Comparison of ENCODE assay signal across 28 cellular contexts in genomic region chr22:20159088-20159487, GRCh38. TPM values are rescaled to one million over a fixed set of nuclear protein-coding genes. Genes with fewer than 3 reads are reported as not detected.
DNase-seq lines count a peak whose midpoint lies in the region; ATAC-seq and TF ChIP-seq lines count a peak whose summit lies in the region.
"Had no signal": no experiment of that assay in that cellular context is flagged by ENCODE, and none has a peak within 500 bp of the region (broad histone marks: within the 10 kb centered on the region; RNA-seq: fewer than 3 reads in every experiment).

No MANE protein-coding gene starts in this region.

- no peaks in the 10 kb centered on the region for H4K20me1 ChIP-seq in GM23338 (replicated peaks; ENCODE audit: insufficient read depth)

- H3K9me3 Mint-ChIP-seq in GM23338 (peaks cover under 1% of the 10 kb centered on the region; the same call in 2 of the 3 replicates), brain (no peaks in the 10 kb centered on the region), neural crest cell (no peaks in the 10 kb centered on the region)
- H3K9me3 Mint-ChIP-seq in activated T-helper 1 cell treated with anti-CD3 and anti-CD28 coated beads, Interleukin-12 subunit alpha, Interleukin-12 subunit beta, Interleukin-2, Interleukin-4 antibody, amounts not matched to agents 30 ng/mL and 10 ng/mL and 1 ng/mL, durations not matched to agents 14 hours and 24 hours and 36 hours, result no peaks in the 10 kb centered on the region
- H3K9me3 Mint-ChIP-seq: activated naive CD8-positive, alpha-beta T cell treated with anti-CD3 and anti-CD28 coated beads, Interleukin-2, amount 10 ng/mL, durations not matched to agents 7 days and 5 days; CD4-positive, CD25-positive, alpha-beta regulatory T cell had no signal

- H3K4me1 ChIP-seq in GM23338 (ENCODE audit: insufficient read depth), result no peaks in the 10 kb centered on the region
- peaks cover 15% of the 10 kb centered on the region for H3K4me1 ChIP-seq in BE2C
- H3K4me1 ChIP-seq: foreskin keratinocyte, vagina had no signal

- H3K36me3 ChIP-seq in GM23338 (ENCODE audit: insufficient read depth) (no peaks in the 10 kb centered on the region), BE2C (no peaks in the 10 kb centered on the region)
- H3K36me3 ChIP-seq: MG63, neutrophil, vagina had no signal

- no peaks in the 10 kb centered on the region for H3K9me3 ChIP-seq in BE2C
- H3K9me3 ChIP-seq: MG63, neutrophil, vagina had no signal

- H3K36me3 Mint-ChIP-seq in GM23338 (ENCODE audit: low read depth) (no peaks in the 10 kb centered on the region), brain (no peaks in the 10 kb centered on the region), neural crest cell (ENCODE audit: low read depth) (no peaks in the 10 kb centered on the region)
- H3K36me3 Mint-ChIP-seq in activated T-helper 1 cell treated with anti-CD3 and anti-CD28 coated beads, Interleukin-12 subunit alpha, Interleukin-12 subunit beta, Interleukin-2, Interleukin-4 antibody, amounts not matched to agents 30 ng/mL and 10 ng/mL and 1 ng/mL, durations not matched to agents 14 hours and 24 hours and 36 hours (ENCODE audit: low read depth), result no peaks in the 10 kb centered on the region
- H3K36me3 Mint-ChIP-seq: activated naive CD8-positive, alpha-beta T cell treated with anti-CD3 and anti-CD28 coated beads, Interleukin-2, amount 10 ng/mL, durations not matched to agents 7 days and 5 days; CD4-positive, CD25-positive, alpha-beta regulatory T cell; stimulated activated naive B cell treated with anti-CD40 and anti-IgM and Interleukin-4, amounts not matched to agents 10 μg/mL and 1 μg/mL and 100 μg/mL, for 72 hours had no signal

- no peak overlapping the region for H3K4me2 ChIP-seq in GM23338

- H3K27me3 Mint-ChIP-seq in GM23338 (ENCODE audit: insufficient read depth, low read depth, poor library complexity), result peaks cover under 1% of the 10 kb centered on the region
- no peaks in the 10 kb centered on the region for H3K27me3 Mint-ChIP-seq in brain
- no peaks in the 10 kb centered on the region for H3K27me3 Mint-ChIP-seq in neural crest cell (ENCODE audit: low read depth)
- H3K27me3 Mint-ChIP-seq in activated T-helper 1 cell treated with anti-CD3 and anti-CD28 coated beads, Interleukin-12 subunit alpha, Interleukin-12 subunit beta, Interleukin-2, Interleukin-4 antibody, amounts not matched to agents 30 ng/mL and 10 ng/mL and 1 ng/mL, durations not matched to agents 14 hours and 24 hours and 36 hours (ENCODE audit: insufficient read depth), result peaks cover 4% of the 10 kb centered on the region
- H3K27me3 Mint-ChIP-seq: activated CD4-positive, alpha-beta T cell treated with anti-CD3 and anti-CD28 coated beads, Interleukin-2, amount 10 ng/mL, durations not matched to agents 24 days and 14 days had no signal

- no peak overlapping the region; the same call in 1 of the 2 replicates for H2AFZ ChIP-seq in GM23338

- intact Hi-C loops in activated T-helper 1 cell treated with anti-CD3 and anti-CD28 coated beads, Interleukin-12 subunit alpha, Interleukin-12 subunit beta, Interleukin-2, Interleukin-4 antibody, amounts not matched to agents 30 ng/mL and 10 ng/mL and 1 ng/mL, durations not matched to agents 14 hours and 24 hours and 36 hours (cut with micrococcal nuclease), result no loop called here

- H3K27ac Mint-ChIP-seq in GM23338 (no peak overlapping the region; the same call in 1 of the 2 replicates), brain (peak overlapping the region in 3 of 5 experiments; percentile 52 to 95 (median 77)), neural crest cell (ENCODE audit: unreplicated experiment) (no peak overlapping the region)
- no peak overlapping the region for H3K27ac Mint-ChIP-seq in activated T-helper 1 cell treated with anti-CD3 and anti-CD28 coated beads, Interleukin-12 subunit alpha, Interleukin-12 subunit beta, Interleukin-2, Interleukin-4 antibody, amounts not matched to agents 30 ng/mL and 10 ng/mL and 1 ng/mL, durations not matched to agents 14 hours and 24 hours and 36 hours
- H3K27ac Mint-ChIP-seq: activated CD4-positive, alpha-beta T cell treated with anti-CD3 and anti-CD28 coated beads, Interleukin-2, amount 10 ng/mL, durations not matched to agents 24 days and 14 days; activated naive CD8-positive, alpha-beta T cell treated with anti-CD3 and anti-CD28 coated beads, Interleukin-2, amount 10 ng/mL, durations not matched to agents 7 days and 5 days; activated T-helper 2 cell treated with anti-CD3 and anti-CD28 coated beads, Interferon-gamma antibody, Interleukin-2, Interleukin-4, amounts not matched to agents 10 μg/mL and 5 μg/mL and 100 μg/mL, durations not matched to agents 14 hours and 24 hours and 36 hours; stimulated activated naive B cell treated with anti-CD40 and anti-IgM and Interleukin-4, amounts not matched to agents 10 μg/mL and 1 μg/mL and 100 μg/mL, for 72 hours had no signal

- H3K4me3 Mint-ChIP-seq in GM23338, result no peak overlapping the region
- no peak overlapping the region for H3K4me3 Mint-ChIP-seq in brain
- H3K4me3 Mint-ChIP-seq in neural crest cell, result peak overlapping the region; percentile 56
- H3K4me3 Mint-ChIP-seq in activated T-helper 1 cell treated with anti-CD3 and anti-CD28 coated beads, Interleukin-12 subunit alpha, Interleukin-12 subunit beta, Interleukin-2, Interleukin-4 antibody, amounts not matched to agents 30 ng/mL and 10 ng/mL and 1 ng/mL, durations not matched to agents 14 hours and 24 hours and 36 hours, result no peak overlapping the region
- H3K4me3 Mint-ChIP-seq: activated CD4-positive, alpha-beta T cell treated with anti-CD3 and anti-CD28 coated beads, Interleukin-2, amount 10 ng/mL, durations not matched to agents 24 days and 14 days; activated naive CD8-positive, alpha-beta T cell treated with anti-CD3 and anti-CD28 coated beads, Interleukin-2, amount 10 ng/mL, durations not matched to agents 7 days and 5 days; stimulated activated naive B cell treated with anti-CD40 and anti-IgM and Interleukin-4, amounts not matched to agents 10 μg/mL and 1 μg/mL and 100 μg/mL, for 72 hours had no signal

- H3K4me3 ChIP-seq in GM23338, result no peak overlapping the region
- H3K4me3 ChIP-seq in BE2C (ENCODE audit: low read depth, low read length), result no peak overlapping the region
- H3K4me3 ChIP-seq: lung, MG63, skin epidermis, vagina had no signal

- H3K27ac ChIP-seq in GM23338 (ENCODE audit: low read depth), result no peak overlapping the region
- H3K27ac ChIP-seq: foreskin keratinocyte, neutrophil, skin epidermis, vagina had no signal

- DNase-seq in GM23338 (ENCODE audit: low spot score), result peak; percentile 67
- DNase-seq in NCI-H2227 (lab: John Stamatoyannopoulos, UW; ENCODE audit: unreplicated experiment), result peak; percentile 70
- no peak for DNase-seq in neural crest cell (ENCODE audit: low read depth, low spot score)
- DNase-seq in BE2C, result no peak
- no peak for DNase-seq in activated CD4-positive, alpha-beta T cell treated with anti-CD3 and anti-CD28 coated beads, Interleukin-2, amount 50 U/mL, for 4 hours
- DNase-seq in activated T-helper 1 cell treated with anti-CD3 and anti-CD28 coated beads, Interleukin-12 subunit alpha, Interleukin-12 subunit beta, Interleukin-2, Interleukin-4 antibody, amounts not matched to agents 30 ng/mL and 10 ng/mL and 1 ng/mL, durations not matched to agents 14 hours and 24 hours and 36 hours (ENCODE audit: low spot score), result no peak
- DNase-seq in activated naive CD4-positive, alpha-beta T cell (lab: John Stamatoyannopoulos, UW), result no peak
- DNase-seq: activated CD4-positive, alpha-beta T cell treated with anti-CD3 and anti-CD28 coated beads, Interleukin-2, amount 10 ng/mL, durations not matched to agents 24 days and 14 days; activated naive CD8-positive, alpha-beta T cell treated with anti-CD3 and anti-CD28 coated beads, Interleukin-2, amount 10 ng/mL, durations not matched to agents 7 days and 5 days; CD4-positive, CD25-positive, alpha-beta regulatory T cell; effector CD4-positive, alpha-beta T cell; foreskin keratinocyte; hypothalamus; MG63; NCI-H1436; NCI-H774; SHP77 treated with DMSO at 0.1 percent for 48 hours; stimulated activated CD4-positive, alpha-beta T cell treated with anti-CD3 and anti-CD28 coated beads, Interleukin-2, amount 100 ng/mL, for 24 hours; stimulated activated naive B cell treated with anti-CD40 and anti-IgM and Interleukin-4, amounts not matched to agents 10 μg/mL and 1 μg/mL and 100 μg/mL, for 72 hours had no signal

- no peaks in the 10 kb centered on the region for H3K79me2 ChIP-seq in GM23338 (replicated peaks; ENCODE audit: insufficient read depth)

- TF ChIP-seq CTCF in GM23338 (conservative IDR thresholded peaks at IDR 0.05; ENCODE audit: low read depth in 2 of 2) (no peak), brain (conservative IDR thresholded peaks at IDR 0.05) (no peak), neural crest cell (conservative IDR thresholded peaks at IDR 0.05) (no peak), BE2C (IDR thresholded peaks at IDR 0.05; ENCODE audit: low read depth, low read length) (no peak)

- no peaks in the 10 kb centered on the region for H3K9me2 ChIP-seq in GM23338 (ENCODE audit: insufficient read depth)

- no peaks in the 10 kb centered on the region for H3F3A ChIP-seq in GM23338 (replicated peaks; ENCODE audit: low read depth)

- H3K4me1 Mint-ChIP-seq in GM23338 (peaks cover 5% of the 10 kb centered on the region), brain (peaks cover 33% of the 10 kb centered on the region), neural crest cell (peaks cover 15% of the 10 kb centered on the region)
- H3K4me1 Mint-ChIP-seq in activated T-helper 1 cell treated with anti-CD3 and anti-CD28 coated beads, Interleukin-12 subunit alpha, Interleukin-12 subunit beta, Interleukin-2, Interleukin-4 antibody, amounts not matched to agents 30 ng/mL and 10 ng/mL and 1 ng/mL, durations not matched to agents 14 hours and 24 hours and 36 hours (ENCODE audit: low read depth), result no peaks in the 10 kb centered on the region
- H3K4me1 Mint-ChIP-seq: activated naive CD8-positive, alpha-beta T cell treated with anti-CD3 and anti-CD28 coated beads, Interleukin-2, amount 10 ng/mL, durations not matched to agents 7 days and 5 days had no signal

- peak; percentile 85 for ATAC-seq in GM23338
- ATAC-seq: foreskin keratinocyte; HepG2; stimulated activated naive B cell treated with anti-CD40 and anti-IgM and Interleukin-4, amounts not matched to agents 10 μg/mL and 1 μg/mL and 100 μg/mL, for 72 hours had no signal

- H3K27me3 ChIP-seq in GM23338 (ENCODE audit: insufficient read depth) (no peaks in the 10 kb centered on the region), BE2C (no peaks in the 10 kb centered on the region)
- H3K27me3 ChIP-seq: foreskin keratinocyte, MG63, vagina had no signal

RNA-seq across cellular contexts. Expression of gene CCDC188, which starts 8.2 kb away (rescaled TPM):
- not detected in 2 replicates for total RNA-seq in GM23338 (2014; rRNA removed; shearing (Covaris generic))
- not detected in 2 replicates for polyA plus RNA-seq in GM23338 (2016; fragmentation: Nextera tagmentation; extraction: Ambion mirVana)
- polyA plus RNA-seq in brain (ENCODE audit: insufficient read depth, low read depth, low replicate concordance), result 1.6 TPM
- total RNA-seq in neural crest cell, result 8.2 and 8.6 TPM in 2 replicates
- 24.1 TPM for polyA plus RNA-seq in BE2C (2012; ENCODE audit: insufficient read depth, insufficient read length, low read depth)
- 0.26 TPM in 1 of 2 replicates, not detected in the other for total RNA-seq in activated T-helper 1 cell treated with anti-CD3 and anti-CD28 coated beads, Interleukin-12 subunit alpha, Interleukin-12 subunit beta, Interleukin-2, Interleukin-4 antibody, amounts not matched to agents 30 ng/mL and 10 ng/mL and 1 ng/mL, durations not matched to agents 14 hours and 24 hours and 36 hours
- total RNA-seq: activated CD4-positive, alpha-beta T cell treated with anti-CD3 and anti-CD28 coated beads, Interleukin-2, amount 10 ng/mL, durations not matched to agents 24 days and 14 days; foreskin keratinocyte; HepG2; T-helper 1 cell treated with Interleukin-12 subunit alpha and Interleukin-12 subunit beta and Interleukin-4 antibody, amounts not matched to agents 30 ng/mL and 1 ng/mL, for 36 hours; vagina had no signal
- polyA plus RNA-seq: AG04450; CD4-positive, CD25-positive, alpha-beta regulatory T cell; foreskin keratinocyte; HepG2 had no signal

RNA-seq across cellular contexts. Expression of gene ZDHHC8, which starts 27.5 kb away (rescaled TPM):
- total RNA-seq in GM23338 (2014; rRNA removed; shearing (Covaris generic)), result 26.1 and 47.6 TPM in 2 replicates
- polyA plus RNA-seq in GM23338 (2016; fragmentation: Nextera tagmentation; extraction: Ambion mirVana), result 13.7 and 22.1 TPM in 2 replicates
- polyA plus RNA-seq in brain (ENCODE audit: insufficient read depth, low read depth, low replicate concordance), result 33.7 TPM
- total RNA-seq in neural crest cell, result 82.1 and 98.9 TPM in 2 replicates
- 189 TPM for polyA plus RNA-seq in BE2C (2012; ENCODE audit: insufficient read depth, insufficient read length, low read depth)
- total RNA-seq in activated T-helper 1 cell treated with anti-CD3 and anti-CD28 coated beads, Interleukin-12 subunit alpha, Interleukin-12 subunit beta, Interleukin-2, Interleukin-4 antibody, amounts not matched to agents 30 ng/mL and 10 ng/mL and 1 ng/mL, durations not matched to agents 14 hours and 24 hours and 36 hours, result 83.9 and 92.3 TPM in 2 replicates

RNA-seq across cellular contexts. Expression of gene TRMT2A, which starts 42.1 kb away (rescaled TPM):
- 56.4 and 61.3 TPM in 2 replicates for total RNA-seq in GM23338 (2014; rRNA removed; shearing (Covaris generic))
- 41.3 and 42.9 TPM in 2 replicates for polyA plus RNA-seq in GM23338 (2016; fragmentation: Nextera tagmentation; extraction: Ambion mirVana)
- 31.3 TPM for polyA plus RNA-seq in brain (ENCODE audit: insufficient read depth, low read depth, low replicate concordance)
- 75.1 and 77.7 TPM in 2 replicates for total RNA-seq in neural crest cell
- polyA plus RNA-seq in BE2C (2012; ENCODE audit: insufficient read depth, insufficient read length, low read depth), result 221 TPM
- total RNA-seq in activated T-helper 1 cell treated with anti-CD3 and anti-CD28 coated beads, Interleukin-12 subunit alpha, Interleukin-12 subunit beta, Interleukin-2, Interleukin-4 antibody, amounts not matched to agents 30 ng/mL and 10 ng/mL and 1 ng/mL, durations not matched to agents 14 hours and 24 hours and 36 hours, result 142 and 161 TPM in 2 replicates

RNA-seq across cellular contexts. Expression of gene RANBP1, which starts 43.2 kb away (rescaled TPM):
- total RNA-seq in GM23338 (2014; rRNA removed; shearing (Covaris generic)), result 987 and 1,206 TPM in 2 replicates
- polyA plus RNA-seq in GM23338 (2016; fragmentation: Nextera tagmentation; extraction: Ambion mirVana), result 988 and 1,014 TPM in 2 replicates
- 197 TPM for polyA plus RNA-seq in brain (ENCODE audit: insufficient read depth, low read depth, low replicate concordance)
- total RNA-seq in neural crest cell, result 469 and 489 TPM in 2 replicates
- 518 TPM for polyA plus RNA-seq in BE2C (2012; ENCODE audit: insufficient read depth, insufficient read length, low read depth)
- 509 and 524 TPM in 2 replicates for total RNA-seq in activated T-helper 1 cell treated with anti-CD3 and anti-CD28 coated beads, Interleukin-12 subunit alpha, Interleukin-12 subunit beta, Interleukin-2, Interleukin-4 antibody, amounts not matched to agents 30 ng/mL and 10 ng/mL and 1 ng/mL, durations not matched to agents 14 hours and 24 hours and 36 hours

Comparison
In these comparisons a context has a peak if more than half of its experiments do, and no peak if none do; other contexts are left out.
1. DNase-seq: peak in GM23338 (single experiment) and NCI-H2227 (single experiment); none in neural crest cell (single experiment), BE2C (single experiment), activated CD4-positive, alpha-beta T cell treated with anti-CD3 and anti-CD28 coated beads, Interleukin-2, amount 50 U/mL, for 4 hours (0 of 2), activated T-helper 1 cell treated with anti-CD3 and anti-CD28 coated beads, Interleukin-12 subunit alpha, Interleukin-12 subunit beta, Interleukin-2, Interleukin-4 antibody, amounts not matched to agents 30 ng/mL and 10 ng/mL and 1 ng/mL, durations not matched to agents 14 hours and 24 hours and 36 hours (single experiment) and activated naive CD4-positive, alpha-beta T cell (0 of 4).
2. H3K27ac Mint-ChIP-seq: peak in brain (3 of 5); none in GM23338 (single experiment), neural crest cell (single experiment) and activated T-helper 1 cell treated with anti-CD3 and anti-CD28 coated beads, Interleukin-12 subunit alpha, Interleukin-12 subunit beta, Interleukin-2, Interleukin-4 antibody, amounts not matched to agents 30 ng/mL and 10 ng/mL and 1 ng/mL, durations not matched to agents 14 hours and 24 hours and 36 hours (single experiment).